ENCODE assay signal across 21 cellular contexts in genomic region chr4:114286275-114286674, GRCh38.
DNase-seq lines count a peak whose midpoint lies in the region; ATAC-seq, FAIRE-seq and TF ChIP-seq lines count a peak whose summit lies in the region.
"Had no signal": no experiment of that assay in that cellular context is flagged by ENCODE, and none has a peak within 500 bp of the region (broad histone marks: within the 10 kb centered on the region; RNA-seq: fewer than 3 reads in every experiment).

No MANE protein-coding gene starts in this region.

- no peak overlapping the region for H3K4me3 ChIP-seq in GM23248
- H3K4me3 ChIP-seq in astrocyte (ENCODE audit: insufficient read depth, low read depth, low read length): no peak overlapping the region
- no peak overlapping the region for H3K4me3 ChIP-seq in fibroblast of mammary gland (ENCODE audit: control insufficient read depth, low read depth, low read length)
- no peak overlapping the region for H3K4me3 ChIP-seq in skeletal muscle cell (ENCODE audit: low read depth, low read length)

- H3K4me2 ChIP-seq in GM23248 (ENCODE audit: unreplicated experiment) (no peak overlapping the region), astrocyte (ENCODE audit: low read length) (peak overlapping the region; percentile 44)

- no peak overlapping the region for H2AFZ ChIP-seq in GM23248
- H2AFZ ChIP-seq in astrocyte (ENCODE audit: low read depth, low read length): no peak overlapping the region

- H3K27ac Mint-ChIP-seq in astrocyte (ENCODE audit: unreplicated experiment): no peak overlapping the region
- H3K27ac Mint-ChIP-seq: CD4-positive, alpha-beta memory T cell; IgD-negative memory B cell had no signal

- FAIRE-seq in astrocyte (lab: Jason Lieb, UNC): peak; percentile 66
- FAIRE-seq: G401.6, GM18507, H1 had no signal

- in situ Hi-C loops in GM23248 (cut with MboI): no loop called here

- H3K9me3 Mint-ChIP-seq in astrocyte (ENCODE audit: unreplicated experiment): peaks cover 30% of the 10 kb centered on the region

- H3K9me2 ChIP-seq in GM23248 (ENCODE audit: insufficient read depth): no peaks in the 10 kb centered on the region

- H3K36me3 ChIP-seq in GM23248 (ENCODE audit: low read depth): no peaks in the 10 kb centered on the region
- no peaks in the 10 kb centered on the region for H3K36me3 ChIP-seq in astrocyte (ENCODE audit: insufficient read depth, low read length)

- H3K79me2 ChIP-seq in GM23248 (ENCODE audit: insufficient read depth) (no peaks in the 10 kb centered on the region), astrocyte (ENCODE audit: insufficient read depth, low read length) (no peaks in the 10 kb centered on the region)

- H3K9me3 ChIP-seq in GM23248 (ENCODE audit: low read depth) (no peaks in the 10 kb centered on the region), astrocyte (ENCODE audit: insufficient read depth, low read depth, low read length) (peaks cover 2% of the 10 kb centered on the region)

- H3K4me1 ChIP-seq in GM23248 (ENCODE audit: insufficient read depth) (peaks cover 18% of the 10 kb centered on the region), astrocyte (ENCODE audit: insufficient read depth, low read length) (peaks cover 26% of the 10 kb centered on the region)

- H3K27ac ChIP-seq in GM23248: no peak overlapping the region
- H3K27ac ChIP-seq in astrocyte (ENCODE audit: low read depth, low read length): peak overlapping the region; percentile 43

- peaks cover 6% of the 10 kb centered on the region for H3K36me3 Mint-ChIP-seq in astrocyte (ENCODE audit: low read depth, unreplicated experiment)
- H3K36me3 Mint-ChIP-seq: CD4-positive, alpha-beta memory T cell; IgD-negative memory B cell had no signal

- no peak overlapping the region for H3K9ac ChIP-seq in GM23248
- H3K9ac ChIP-seq in astrocyte (ENCODE audit: low read length): no peak overlapping the region

- H3F3A ChIP-seq in GM23248 (ENCODE audit: insufficient read depth): peaks cover 19% of the 10 kb centered on the region

- H3K27me3 Mint-ChIP-seq in astrocyte (ENCODE audit: low read depth, unreplicated experiment): no peaks in the 10 kb centered on the region
- H3K27me3 Mint-ChIP-seq: IgD-negative memory B cell had no signal

- TF ChIP-seq CTCF in astrocyte (IDR thresholded peaks at IDR 0.05; ENCODE audit: insufficient read depth, low read depth, low read length) (no peak), fibroblast of mammary gland (conservative IDR thresholded peaks at IDR 0.05; ENCODE audit: control insufficient read depth, insufficient read depth, low read depth, low read length) (no peak)

- WGBS in GM23248 (ENCODE audit: low coverage in 1 of 2, low lambda C conversion rate in 2 of 2, missing lambda C conversion rate in 2 of 2), 2 experiments: 42 to 47% methylated on average over 2 of the region's 2 CpGs

- DNase-seq in GM23248 (peak; percentile 34), astrocyte (ENCODE audit: low read depth) (peak; percentile 74), fibroblast of mammary gland (ENCODE audit: low read depth) (peak; percentile 20), skeletal muscle cell (ENCODE audit: low read depth) (peak; percentile 39), amygdala (lab: John Stamatoyannopoulos, UW) (no peak)
- DNase-seq: Calu3; CD4-positive, alpha-beta memory T cell; Kasumi-1; NCI-H1105 treated with DMSO at 0.1 percent for 48 hours; NCI-H1930; NCI-H2171; NCI-H446; NCI-H748 treated with DMSO at 0.1 percent for 48 hours; RPMI8226; SIG-M5 had no signal

- no peak overlapping the region for H3K4me3 Mint-ChIP-seq in astrocyte (ENCODE audit: unreplicated experiment)
- H3K4me3 Mint-ChIP-seq: CD4-positive, alpha-beta memory T cell; IgD-negative memory B cell had no signal

- H3K27me3 ChIP-seq in GM23248 (replicated peaks; ENCODE audit: insufficient read depth) (no peaks in the 10 kb centered on the region), astrocyte (ENCODE audit: insufficient read depth, low read length) (no peaks in the 10 kb centered on the region)

- no peak for ATAC-seq in HG02588 (IDR thresholded peaks at IDR 0.05; ENCODE audit: unreplicated experiment)
- ATAC-seq in GM21423 (IDR thresholded peaks at IDR 0.05; ENCODE audit: unreplicated experiment): no peak

- H4K20me1 ChIP-seq in GM23248 (ENCODE audit: insufficient read depth): no peaks in the 10 kb centered on the region
- H4K20me1 ChIP-seq in astrocyte (ENCODE audit: insufficient read depth, low read length): no peaks in the 10 kb centered on the region

- peaks cover 17% of the 10 kb centered on the region for H3K4me1 Mint-ChIP-seq in astrocyte (ENCODE audit: low read depth, unreplicated experiment)
- H3K4me1 Mint-ChIP-seq: CD4-positive, alpha-beta memory T cell had no signal

Comparison
In these comparisons a context has a peak if more than half of its experiments do, and no peak if none do; other contexts are left out.
1. DNase-seq: peak in GM23248 (single experiment), astrocyte (single experiment), fibroblast of mammary gland (single experiment) and skeletal muscle cell (single experiment); none in amygdala (0 of 56).